Comparison of ENCODE assay signal across 8 cellular contexts in genomic region chr4:17613761-17614415, GRCh38. TPM values are rescaled to one million over a fixed set of nuclear protein-coding genes. Genes with fewer than 3 reads are reported as not detected.
A peak's percentile ranks its signal among the peaks of the same experiment; 100 is the strongest.
DNase-seq lines count a peak whose midpoint lies in the region; ATAC-seq, FAIRE-seq and TF ChIP-seq lines count a peak whose summit lies in the region.

No MANE protein-coding gene starts in this region.

- H4K20me1 ChIP-seq in endothelial cell of umbilical vein (replicated peaks; ENCODE audit: control insufficient read depth, extremely low read depth, insufficient read depth, low read length), result no peaks in the 10 kb centered on the region

- peak; percentile 60 for ATAC-seq in CD8-positive, alpha-beta T cell
- ATAC-seq in GM19455 (IDR thresholded peaks at IDR 0.05; ENCODE audit: unreplicated experiment) (peak; percentile 44), HG03457 (IDR thresholded peaks at IDR 0.05; ENCODE audit: unreplicated experiment) (peak; percentile 38), WTC11 (peak; percentile 60)

- dilution Hi-C loops in endothelial cell of umbilical vein (cut with MboI; ENCODE audit: extremely low pct_ligation_motif_present, low sequenced_read_pairs), result no loop called here

- DNase-seq in CD8-positive, alpha-beta T cell, result peak in 5 of 7 experiments; percentile 5 to 56 (median 20)
- DNase-seq in WTC11 (ENCODE audit: low spot score) (no peak), endothelial cell of umbilical vein (ENCODE audit: low read depth, low spot score) (no peak), middle frontal gyrus (ENCODE audit: extremely low spot score, low spot score) (no peak), HK-2 (ENCODE audit: unreplicated experiment) (no peak)

- BruUV-seq in endothelial cell of umbilical vein (replicated peaks; lab: Mats Ljungman, UMichigan), result TSS peak; percentile 86

- peak overlapping the region; percentile 97 for H3K27ac Mint-ChIP-seq in CD8-positive, alpha-beta T cell
- peak overlapping the region; percentile 91 for H3K27ac Mint-ChIP-seq in WTC11

- peaks cover 44% of the 10 kb centered on the region for H3K36me3 Mint-ChIP-seq in CD8-positive, alpha-beta T cell
- peaks cover 12% of the 10 kb centered on the region for H3K36me3 Mint-ChIP-seq in WTC11

- peak overlapping the region; percentile 99 for H3K4me3 ChIP-seq in CD8-positive, alpha-beta T cell (ENCODE audit: low read depth, low read length)
- H3K4me3 ChIP-seq in endothelial cell of umbilical vein (replicated peaks in 1 of 3; ENCODE audit: insufficient read depth in 1 of 3, low read depth in 1 of 3, low read length in 3 of 3) (peak overlapping the region; percentile 72 to 100 (median 92)), muscle layer of duodenum (ENCODE audit: low read depth in 1 of 2, low read length in 2 of 2) (peak overlapping the region; percentile 99 to 100)

- peak overlapping the region; percentile 82 for H2AFZ ChIP-seq in endothelial cell of umbilical vein (ENCODE audit: low read depth, low read length)

- H3K36me3 ChIP-seq in CD8-positive, alpha-beta T cell (ENCODE audit: insufficient read depth, low read length), result peaks cover 10% of the 10 kb centered on the region
- peaks cover 2 to 8% of the 10 kb centered on the region in 2 experiments for H3K36me3 ChIP-seq in endothelial cell of umbilical vein (ENCODE audit: control insufficient read depth in 2 of 2, extremely low read depth in 1 of 2, insufficient read depth in 2 of 2, low read length in 2 of 2)
- H3K36me3 ChIP-seq in muscle layer of duodenum (ENCODE audit: control insufficient read depth in 1 of 2, insufficient read depth in 2 of 2, low read length in 2 of 2), result peaks cover 0 to 20% of the 10 kb centered on the region in 2 donors

- H3K4me3 Mint-ChIP-seq in CD8-positive, alpha-beta T cell, result peak overlapping the region; percentile 99
- peak overlapping the region; percentile 99 for H3K4me3 Mint-ChIP-seq in WTC11

- no peaks in the 10 kb centered on the region for H3K9me1 ChIP-seq in endothelial cell of umbilical vein (replicated peaks; ENCODE audit: control insufficient read depth, extremely low read depth, insufficient read depth, low read length)

- H3K27me3 ChIP-seq in CD8-positive, alpha-beta T cell (ENCODE audit: insufficient read depth, low read length), result no peaks in the 10 kb centered on the region
- H3K27me3 ChIP-seq in endothelial cell of umbilical vein (ENCODE audit: control insufficient read depth in 2 of 2, insufficient read depth in 2 of 2, low read length in 2 of 2) (no peaks in the 10 kb centered on the region), muscle layer of duodenum (ENCODE audit: low read depth, low read length) (no peaks in the 10 kb centered on the region)

- H3K9me3 Mint-ChIP-seq in CD8-positive, alpha-beta T cell, result no peaks in the 10 kb centered on the region
- no peaks in the 10 kb centered on the region for H3K9me3 Mint-ChIP-seq in WTC11

- no peak for TF ChIP-seq CTCF in CD8-positive, alpha-beta T cell (IDR thresholded peaks at IDR 0.05)
- TF ChIP-seq CTCF in WTC11 (IDR thresholded peaks at IDR 0.05) (no peak), endothelial cell of umbilical vein (IDR thresholded peaks at IDR 0.05; ENCODE audit: extremely low read depth in 1 of 2, insufficient read depth in 1 of 2, low read depth in 1 of 2, low read length in 2 of 2) (no peak)

- peaks cover 36% of the 10 kb centered on the region for H3K4me1 ChIP-seq in CD8-positive, alpha-beta T cell (ENCODE audit: insufficient read depth, low read length)
- H3K4me1 ChIP-seq in endothelial cell of umbilical vein (ENCODE audit: control insufficient read depth, extremely low read depth, insufficient read depth, low read length) (peaks cover 14% of the 10 kb centered on the region), muscle layer of duodenum (ENCODE audit: control insufficient read depth in 1 of 2, insufficient read depth in 2 of 2, low read length in 2 of 2) (peaks cover 13 to 24% of the 10 kb centered on the region in 2 donors)

- peaks cover 35% of the 10 kb centered on the region for H3K4me1 Mint-ChIP-seq in CD8-positive, alpha-beta T cell (ENCODE audit: low read depth)
- H3K4me1 Mint-ChIP-seq in WTC11, result peaks cover 17% of the 10 kb centered on the region

- peak overlapping the region; percentile 85 for H3K4me2 ChIP-seq in endothelial cell of umbilical vein (ENCODE audit: insufficient read depth, low read length)

- POLR2A ChIA-PET in CD8-positive, alpha-beta T cell (lab: Charles Lee), result interaction anchor here (0.7 to 3.0 kb wide), 11 partner anchors 8 to 1651 kb away, joined by 3 to 15 read pairs (median 6); partner anchors contain the start of genes DCAF16, LAP3, NCAPG and QDPR
- POLR2A ChIA-PET in WTC11 (lab: Charles Lee) (interaction anchor here (0.5 to 1.2 kb wide), 5 partner anchors 34 to 979 kb away, joined by 3 to 5 read pairs (median 4); no protein-coding TSS in a partner anchor), endothelial cell of umbilical vein (lab: Charles Lee) (interaction anchor here (0.7 to 1.2 kb wide), 2 partner anchors 29 to 783 kb away, joined by 3 to 4 read pairs; no protein-coding TSS in a partner anchor)

- H3K27me3 Mint-ChIP-seq in CD8-positive, alpha-beta T cell (ENCODE audit: low read depth), result no peaks in the 10 kb centered on the region
- no peaks in the 10 kb centered on the region for H3K27me3 Mint-ChIP-seq in WTC11 (ENCODE audit: low read depth)

- FAIRE-seq in endothelial cell of umbilical vein (lab: Jason Lieb, UNC), result no peak

- no peak for TF ChIP-seq POLR2A in endothelial cell of umbilical vein (IDR thresholded peaks at IDR 0.05; ENCODE audit: low read depth, low read length)

- H3K27ac ChIP-seq in CD8-positive, alpha-beta T cell (ENCODE audit: low read depth, low read length), result peak overlapping the region; percentile 87
- H3K27ac ChIP-seq in endothelial cell of umbilical vein (ENCODE audit: insufficient read depth, low read depth, low read length) (peak overlapping the region; percentile 82), muscle layer of duodenum (ENCODE audit: low read length) (peak overlapping the region; percentile 94)

- H3K9ac ChIP-seq in endothelial cell of umbilical vein (replicated peaks; ENCODE audit: extremely low read depth, insufficient read depth, low read length), result peak overlapping the region; percentile 98

- intact Hi-C loops in CD8-positive, alpha-beta T cell (cut with DNase I, micrococcal nuclease), result loop anchor here (1.0 to 10.0 kb wide), 9 partner anchors 21 to 1959 kb away; partner anchors contain the start of genes DCAF16 (in 2 of the 2), LAP3 (in 2 of the 2), NCAPG (in 2 of the 2) and FBXL5 (in 1 of the 2)
- intact Hi-C loops in endothelial cell of umbilical vein (cut with micrococcal nuclease), result loop anchor here (1.0 to 10.0 kb wide), 7 partner anchors 23 to 411 kb away; partner anchors contain the start of genes DCAF16, LAP3, LCORL and NCAPG

- no peaks in the 10 kb centered on the region for H3K9me3 ChIP-seq in CD8-positive, alpha-beta T cell (ENCODE audit: low read length)
- H3K9me3 ChIP-seq in endothelial cell of umbilical vein (replicated peaks; ENCODE audit: control insufficient read depth, insufficient read depth, low read length) (no peaks in the 10 kb centered on the region), muscle layer of duodenum (ENCODE audit: control insufficient read depth in 1 of 2, low read length in 2 of 2) (no peaks in the 10 kb centered on the region)

- H3K79me2 ChIP-seq in endothelial cell of umbilical vein (ENCODE audit: control insufficient read depth, insufficient read depth, low read length), result peaks cover 43% of the 10 kb centered on the region

- CTCF ChIA-PET in CD8-positive, alpha-beta T cell (lab: Charles Lee), result interaction anchor here (1.0 to 2.2 kb wide), 5 partner anchors 10 to 66 kb away, joined by 3 to 10 read pairs (median 4); no protein-coding TSS in a partner anchor
- CTCF ChIA-PET in WTC11 (lab: Charles Lee), result interaction anchor here (0.6 to 1.1 kb wide), 7 partner anchors 19 to 220 kb away, joined by 3 to 4 read pairs (median 3); partner anchors contain the start of gene LAP3
- CTCF ChIA-PET in endothelial cell of umbilical vein (lab: Charles Lee), result interaction anchor here (0.8 to 3.7 kb wide), 8 partner anchors 9 to 954 kb away, joined by 3 to 18 read pairs (median 4); partner anchors contain the start of gene LAP3

TF ChIP-seq in endothelial cell of umbilical vein, 7 proteins besides CTCF, POLR2A, EP300 and RAD21:
- TF ChIP-seq FOS (IDR thresholded peaks at IDR 0.05; ENCODE audit: borderline replicate concordance, insufficient read depth, low read length), result peak; percentile 29
- no peak for TF ChIP-seq GATA2 (IDR thresholded peaks at IDR 0.05; ENCODE audit: insufficient read depth, insufficient read length, low read depth, low read length)

RNA-seq across cellular contexts. Expression of gene MED28, which starts 0.6 kb away (rescaled TPM):
- total RNA-seq in CD8-positive, alpha-beta T cell, result 10 to 100 TPM; 60.0 to 64.8 TPM
- 97.8 to 106 TPM (median 102 TPM) in 3 replicates for total RNA-seq in WTC11 (2021)
- 41.2 and 49.1 TPM in 2 replicates for total RNA-seq in endothelial cell of umbilical vein
- 9.4 and 10.0 TPM in 2 replicates for polyA plus RNA-seq in endothelial cell of umbilical vein
- polyA plus RNA-seq in endothelial cell of umbilical vein (2011; cell fraction: cytosol; rRNA removed), result 12.0 and 12.4 TPM in 2 replicates
- 15.3 and 15.9 TPM in 2 replicates for polyA plus RNA-seq in endothelial cell of umbilical vein (2011; cell fraction: nucleus; rRNA removed)
- 27.3 and 47.1 TPM in 2 replicates for polyA plus RNA-seq in endothelial cell of umbilical vein (2012)
- polyA minus RNA-seq in endothelial cell of umbilical vein, result 28.9 and 29.0 TPM in 2 replicates
- 11.3 TPM for polyA minus RNA-seq in endothelial cell of umbilical vein (2011; cell fraction: cytosol; rRNA and poly(A)+ RNA removed)
- 24.4 and 31.1 TPM in 2 replicates for polyA minus RNA-seq in endothelial cell of umbilical vein (2011; cell fraction: nucleus; rRNA and poly(A)+ RNA removed)

RNA-seq across cellular contexts. Expression of gene LAP3, which starts 36.9 kb away (rescaled TPM):
- 10 to 100 TPM; 60.1 to 60.2 TPM for total RNA-seq in CD8-positive, alpha-beta T cell
- total RNA-seq in WTC11 (2021) (46.6 to 52.7 TPM (median 48.4 TPM) in 3 replicates), endothelial cell of umbilical vein (73.7 and 94.8 TPM in 2 replicates)
- polyA plus RNA-seq in endothelial cell of umbilical vein, result 69.2 and 82.4 TPM in 2 replicates
- polyA plus RNA-seq in endothelial cell of umbilical vein (2011; cell fraction: cytosol; rRNA removed), result 97.5 and 104 TPM in 2 replicates
- 75.1 and 82.0 TPM in 2 replicates for polyA plus RNA-seq in endothelial cell of umbilical vein (2011; cell fraction: nucleus; rRNA removed)
- polyA plus RNA-seq in endothelial cell of umbilical vein (2012), result 63.2 and 82.8 TPM in 2 replicates
- 70.0 and 90.0 TPM in 2 replicates for polyA minus RNA-seq in endothelial cell of umbilical vein
- 13.0 TPM for polyA minus RNA-seq in endothelial cell of umbilical vein (2011; cell fraction: cytosol; rRNA and poly(A)+ RNA removed)
- 41.0 and 42.3 TPM in 2 replicates for polyA minus RNA-seq in endothelial cell of umbilical vein (2011; cell fraction: nucleus; rRNA and poly(A)+ RNA removed)

Comparison
In these comparisons a context has a peak if more than half of its experiments do, and no peak if none do; other contexts are left out.
1. DNase-seq: peak in CD8-positive, alpha-beta T cell (5 of 7); none in WTC11 (single experiment), endothelial cell of umbilical vein (single experiment), middle frontal gyrus (single experiment) and HK-2 (single experiment).
2. Peak in every context shown above with its lines, with median percentiles within 50 percentile points of each other: ATAC-seq, H3K27ac ChIP-seq and H3K4me3 ChIP-seq.